In the genomic region with DNA sequence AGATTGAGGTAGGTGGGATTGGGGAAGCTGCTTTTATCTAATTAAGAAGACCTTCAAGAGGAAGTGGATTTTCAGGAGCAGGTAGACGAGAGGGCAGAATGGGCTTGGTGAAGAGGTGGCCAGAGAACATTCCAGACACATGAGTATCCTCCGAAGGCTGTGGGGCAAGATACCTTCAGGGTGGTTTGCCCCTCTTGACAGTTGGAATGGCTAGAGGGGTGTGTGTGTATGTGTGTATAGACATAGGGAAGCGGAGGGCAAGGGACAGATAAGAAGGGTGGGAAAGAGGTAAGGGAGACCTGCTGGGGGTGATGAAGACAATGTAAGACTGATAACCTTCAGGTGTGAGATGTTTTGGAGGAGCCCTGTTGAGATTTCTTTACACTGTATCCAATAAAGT, we compare ENCODE assay signal across 25 cellular contexts. TPM values are rescaled to one million over a fixed set of nuclear protein-coding genes. Genes with fewer than 3 reads are reported as not detected.
A peak's percentile ranks its signal among the peaks of the same experiment; 100 is the strongest.
DNase-seq lines count a peak whose midpoint lies in the region; ATAC-seq and TF ChIP-seq lines count a peak whose summit lies in the region.
"Had no signal": no experiment of that assay in that cellular context is flagged by ENCODE, and none has a peak within 500 bp of the region (broad histone marks: within the 10 kb centered on the region; RNA-seq: fewer than 3 reads in every experiment).

No MANE protein-coding gene starts in this region.

- H3K4me3 ChIP-seq in SJSA1 (no peak overlapping the region), tibial artery (no peak overlapping the region)
- H3K4me3 ChIP-seq: K562, prostate gland, sigmoid colon, uterus had no signal

- H3K27me3 ChIP-seq in SJSA1 (replicated peaks) (no peaks in the 10 kb centered on the region), tibial artery (no peaks in the 10 kb centered on the region)
- H3K27me3 ChIP-seq: sigmoid colon, uterus had no signal

- no peak for DNase-seq in HFFc6
- DNase-seq in SJSA1 (ENCODE audit: low read depth in 1 of 2, low spot score in 2 of 2), result peak; percentile 71 to 77
- DNase-seq in iris pigment epithelial cell (ENCODE audit: low read depth), result peak; percentile 18
- no peak for DNase-seq in tibial artery
- no peak for DNase-seq in NCI-H524 (lab: John Stamatoyannopoulos, UW)
- DNase-seq in DMS53 treated with DMSO at 0.1 percent for 48 hours (lab: John Stamatoyannopoulos, UW; ENCODE audit: unreplicated experiment), result no peak
- no peak for DNase-seq in globus pallidus (ENCODE audit: low spot score)
- DNase-seq: activated CD4-positive, alpha-beta T cell treated with anti-CD3 and anti-CD28 coated beads, Interleukin-2, amount 10 ng/mL, durations not matched to agents 24 days and 14 days; activated gamma-delta T cell treated with Interleukin-2 at 50 U/mL for 16 hours; activated naive CD8-positive, alpha-beta T cell treated with anti-CD3 and anti-CD28 coated beads, Interleukin-2, amount 50 U/mL, for 24 hours; activated T-cell treated with anti-CD3 and anti-CD28 coated beads, Interleukin-2, amount 50 U/mL, for 4 hours; effector CD8-positive, alpha-beta T cell; MM.1S; NCI-H2081; sigmoid colon; stimulated activated CD4-positive, alpha-beta T cell treated with anti-CD3 and anti-CD28 coated beads, Interleukin-4, amount 100 ng/mL, for 4 hours; uterus; WERI-Rb-1 had no signal

- H3K36me3 ChIP-seq in SJSA1 (no peaks in the 10 kb centered on the region), tibial artery (no peaks in the 10 kb centered on the region)
- H3K36me3 ChIP-seq: prostate gland, sigmoid colon, uterus, WERI-Rb-1 had no signal

- H3K9me3 ChIP-seq in SJSA1 (replicated peaks), result no peaks in the 10 kb centered on the region
- no peaks in the 10 kb centered on the region for H3K9me3 ChIP-seq in tibial artery
- H3K9me3 ChIP-seq: prostate gland, sigmoid colon, uterus had no signal

- no peaks in the 10 kb centered on the region for H3K9me3 Mint-ChIP-seq in HFFc6
- H3K9me3 Mint-ChIP-seq: activated CD4-positive, alpha-beta T cell treated with anti-CD3 and anti-CD28 coated beads, Interleukin-2, amount 10 ng/mL, durations not matched to agents 24 days and 14 days; activated naive CD8-positive, alpha-beta T cell treated with anti-CD3 and anti-CD28 coated beads, Interleukin-2, amount 50 U/mL, for 24 hours; activated T-cell treated with anti-CD3 and anti-CD28 coated beads, Interleukin-2, amount 50 U/mL, for 4 hours; brain; CD14-positive monocyte; stimulated activated memory B cell treated with anti-CD40 and anti-IgM and Interleukin-4, amounts not matched to agents 10 μg/mL and 1 μg/mL and 100 μg/mL, for 72 hours had no signal

- peak overlapping the region; percentile 49 for H3K4me3 Mint-ChIP-seq in HFFc6
- H3K4me3 Mint-ChIP-seq: activated CD4-positive, alpha-beta T cell treated with anti-CD3 and anti-CD28 coated beads, Interleukin-2, amount 10 ng/mL, durations not matched to agents 24 days and 14 days; activated naive CD8-positive, alpha-beta T cell treated with anti-CD3 and anti-CD28 coated beads, Interleukin-2, amount 50 U/mL, for 24 hours; activated T-cell treated with anti-CD3 and anti-CD28 coated beads, Interleukin-2, amount 50 U/mL, for 4 hours; brain; CD14-positive monocyte; stimulated activated memory B cell treated with anti-CD40 and anti-IgM and Interleukin-4, amounts not matched to agents 10 μg/mL and 1 μg/mL and 100 μg/mL, for 72 hours had no signal

- intact Hi-C loops in tibial artery (cut with DNase I; ENCODE audit: low total_unique reads), result loop anchor here (10.0 kb wide), 2 partner anchors 49 to 199 kb away; a partner anchor contains a TSS

- H3K36me3 Mint-ChIP-seq in HFFc6 (ENCODE audit: low read depth), result peaks cover 4% of the 10 kb centered on the region; the same call in 1 of the 2 replicates
- H3K36me3 Mint-ChIP-seq: brain; CD14-positive monocyte; stimulated activated memory B cell treated with anti-CD40 and anti-IgM and Interleukin-4, amounts not matched to agents 10 μg/mL and 1 μg/mL and 100 μg/mL, for 72 hours had no signal

- no peaks in the 10 kb centered on the region; the same call in 1 of the 2 replicates for H3K27me3 Mint-ChIP-seq in HFFc6 (ENCODE audit: insufficient read depth)
- H3K27me3 Mint-ChIP-seq: brain had no signal

- H3K27ac ChIP-seq in SJSA1 (peak overlapping the region; percentile 99), tibial artery (peak overlapping the region; percentile 84 to 93)
- H3K27ac ChIP-seq: prostate gland, WERI-Rb-1 had no signal

- H3K27ac Mint-ChIP-seq in HFFc6, result peak overlapping the region; percentile 86
- H3K27ac Mint-ChIP-seq: activated naive CD8-positive, alpha-beta T cell treated with anti-CD3 and anti-CD28 coated beads, Interleukin-2, amount 50 U/mL, for 24 hours; brain; CD14-positive monocyte; stimulated activated memory B cell treated with anti-CD40 and anti-IgM and Interleukin-4, amounts not matched to agents 10 μg/mL and 1 μg/mL and 100 μg/mL, for 72 hours had no signal

- H3K4me1 ChIP-seq in SJSA1 (replicated peaks) (peaks cover 53% of the 10 kb centered on the region), tibial artery (peaks cover 6 to 52% (median 35%) of the 10 kb centered on the region in 4 donors)
- H3K4me1 ChIP-seq: prostate gland had no signal

- ATAC-seq in HG03097 (IDR thresholded peaks at IDR 0.05; ENCODE audit: low FRiP score, unreplicated experiment), result no peak
- ATAC-seq: activated naive CD8-positive, alpha-beta T cell treated with anti-CD3 and anti-CD28 coated beads, Interleukin-2, amount 50 U/mL, for 24 hours; activated T-cell treated with anti-CD3 and anti-CD28 coated beads, Interleukin-2, amount 50 U/mL, for 4 hours; K562; left lobe of liver; stimulated activated memory B cell treated with anti-CD40 and anti-IgM and Interleukin-4, amounts not matched to agents 10 μg/mL and 1 μg/mL and 100 μg/mL, for 72 hours had no signal

- H3K4me1 Mint-ChIP-seq in HFFc6 (ENCODE audit: low read depth), result peaks cover 83% of the 10 kb centered on the region

- TF ChIP-seq CTCF in HFFc6 (IDR thresholded peaks at IDR 0.05) (no peak), tibial artery (IDR thresholded peaks at IDR 0.05) (no peak)

RNA-seq across cellular contexts. Expression of a gene that starts 46.8 kb away (rescaled TPM):
- total RNA-seq in HFFc6 (2021; fragmentation: NEBNext Ultra II Directional; extraction: Animal tissue kit (Norgen Biotek cat#: 25700)), result 1 to 10 TPM; 4.2 to 6.9 (median 5.1) TPM
- total RNA-seq in SJSA1 (2014; rRNA removed; shearing (Covaris generic)), result 11.9 and 18.2 TPM in 2 replicates
- total RNA-seq: K562 had no signal

Comparison
In these comparisons a context has a peak if more than half of its experiments do, and no peak if none do; other contexts are left out.
1. DNase-seq: peak in SJSA1 (2 of 2) and iris pigment epithelial cell (single experiment); none in HFFc6 (single experiment), tibial artery (0 of 2), NCI-H524 (0 of 2), DMS53 treated with DMSO at 0.1 percent for 48 hours (single experiment) and globus pallidus (single experiment).